In genomic region chr9:108535526-108535925, GRCh38 we compare ENCODE assay signal across 8 cellular contexts.
DNase-seq lines count a peak whose midpoint lies in the region; ATAC-seq and TF ChIP-seq lines count a peak whose summit lies in the region.

No MANE protein-coding gene starts in this region.

- peaks cover 17% of the 10 kb centered on the region for H3K4me1 Mint-ChIP-seq in nephron progenitor cell

- DNase-seq in astrocyte of the spinal cord (ENCODE audit: low read depth, low spot score) (no peak), nephron progenitor cell (no peak), AG08396 (ENCODE audit: low spot score) (no peak), DMS79 (lab: John Stamatoyannopoulos, UW) (no peak), ovary (no peak), middle frontal gyrus (ENCODE audit: extremely low spot score, low spot score) (no peak)

- H3K9me3 Mint-ChIP-seq in nephron progenitor cell: peaks cover 12% of the 10 kb centered on the region

- no peak overlapping the region for H3K4me3 Mint-ChIP-seq in nephron progenitor cell

- ATAC-seq in GM18502 (IDR thresholded peaks at IDR 0.05; ENCODE audit: poor library complexity, unreplicated experiment) (peak; percentile 66), HG03342 (IDR thresholded peaks at IDR 0.05; ENCODE audit: unreplicated experiment) (peak; percentile 76)

- no peak overlapping the region for H3K27ac Mint-ChIP-seq in nephron progenitor cell

- H3K27me3 ChIP-seq in ovary: no peaks in the 10 kb centered on the region

- in situ Hi-C loops in astrocyte of the spinal cord (cut with HindIII; ENCODE audit: low sequenced_read_pairs): no loop called here

- H3K27me3 Mint-ChIP-seq in nephron progenitor cell (ENCODE audit: low read depth, poor library complexity): peaks cover 4% of the 10 kb centered on the region

- TF ChIP-seq CTCF in astrocyte of the spinal cord (IDR thresholded peaks at IDR 0.05; ENCODE audit: low read depth, low read length): peak; percentile 44
- peak; percentile 49 for TF ChIP-seq CTCF in nephron progenitor cell (IDR thresholded peaks at IDR 0.05)
- TF ChIP-seq CTCF in ovary (IDR thresholded peaks at IDR 0.05): no peak

- no peaks in the 10 kb centered on the region for H3K9me3 ChIP-seq in ovary

- no peaks in the 10 kb centered on the region for H3K36me3 ChIP-seq in ovary

- no peak for TF ChIP-seq EP300 in ovary (IDR thresholded peaks at IDR 0.05)

- WGBS in ovary, 3 donors: 65 to 83% (median 80%) methylated on average over 3 of the region's 3 CpGs

- no peaks in the 10 kb centered on the region for H3K36me3 Mint-ChIP-seq in nephron progenitor cell (ENCODE audit: low read depth)

- H3K27ac ChIP-seq in ovary: no peak overlapping the region

- no peaks in the 10 kb centered on the region for H3K4me1 ChIP-seq in ovary (ENCODE audit: insufficient read depth)

- intact Hi-C loops in ovary (cut with DNase I): no loop called here

- TF ChIP-seq POLR2A in ovary (IDR thresholded peaks at IDR 0.05): no peak

- H3K4me3 ChIP-seq in astrocyte of the spinal cord (ENCODE audit: low read depth, low read length) (no peak overlapping the region), ovary (no peak overlapping the region)

Comparison
In these comparisons a context has a peak if more than half of its experiments do, and no peak if none do; other contexts are left out.
1. CTCF ChIP-seq: peak in astrocyte of the spinal cord (single experiment) and nephron progenitor cell (single experiment); none in ovary (0 of 3).